Comparison of ENCODE assay signal across 7 cellular contexts in the genomic region with DNA sequence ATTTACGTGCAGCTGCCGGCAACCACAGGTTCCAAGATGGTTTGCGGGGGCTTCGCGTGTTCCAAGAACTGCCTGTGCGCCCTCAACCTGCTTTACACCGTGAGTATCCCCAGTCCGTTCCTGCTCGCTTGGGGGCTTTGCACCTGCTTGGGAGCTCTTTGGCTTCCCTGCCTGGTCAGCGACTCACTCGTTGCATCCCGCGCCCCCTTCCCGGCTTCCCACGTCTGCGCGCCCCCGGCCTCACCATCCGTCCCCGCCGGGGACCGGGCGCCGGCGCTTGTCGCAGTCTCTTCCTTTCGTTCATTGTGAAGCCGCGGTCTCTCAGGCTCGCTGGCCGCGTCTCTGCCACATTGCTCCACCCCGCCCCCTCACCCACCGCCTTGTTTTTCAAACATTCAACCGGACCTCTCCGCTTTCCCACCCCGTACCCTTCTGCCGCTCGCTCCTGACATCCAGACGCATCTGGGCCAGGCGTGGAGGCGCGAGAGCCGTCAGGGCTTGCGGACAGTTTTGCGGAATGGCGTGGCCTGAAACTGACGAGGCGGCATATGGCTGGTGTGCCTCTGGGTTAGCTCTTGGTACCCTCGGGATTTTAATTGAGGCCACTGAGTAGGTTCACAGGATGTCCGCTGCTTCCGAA. TPM values are rescaled to one million over a fixed set of nuclear protein-coding genes. Genes with fewer than 3 reads are reported as not detected.
DNase-seq lines count a peak whose midpoint lies in the region; TF ChIP-seq lines count a peak whose summit lies in the region.

No MANE protein-coding gene starts in this region.

- H3K4me3 ChIP-seq in adrenal gland (peak overlapping the region; percentile 48 to 84 (median 64)), hepatocyte (peak overlapping the region; percentile 89), rectal smooth muscle tissue (ENCODE audit: low read length) (peak overlapping the region; percentile 78)

- no peak for TF ChIP-seq CTCF in HFFc6 (IDR thresholded peaks at IDR 0.05)
- no peak for TF ChIP-seq CTCF in adrenal gland (IDR thresholded peaks at IDR 0.05)
- no peak for TF ChIP-seq CTCF in hepatocyte (IDR thresholded peaks at IDR 0.05; ENCODE audit: poor library complexity)

- H3K4me2 ChIP-seq in hepatocyte = peak overlapping the region; percentile 83

- intact Hi-C loops in adrenal gland (cut with DNase I) = no loop called here

- peaks cover 40% of the 10 kb centered on the region for H3K4me1 Mint-ChIP-seq in HFFc6 (ENCODE audit: low read depth)

- H3K27ac Mint-ChIP-seq in HFFc6 = peak overlapping the region; percentile 5; the same call in 1 of the 2 replicates

- H3K36me3 ChIP-seq in adrenal gland (replicated peaks in 1 of 2) (no peaks in the 10 kb centered on the region), hepatocyte (replicated peaks; ENCODE audit: insufficient read depth, low read depth) (no peaks in the 10 kb centered on the region), rectal smooth muscle tissue (ENCODE audit: control insufficient read depth, insufficient read depth, low read length) (no peaks in the 10 kb centered on the region)

- peak overlapping the region; percentile 87 for H3K4me3 Mint-ChIP-seq in HFFc6

- peak; percentile 43 for DNase-seq in ELR (ENCODE audit: low read depth)
- no peak for DNase-seq in HFFc6
- DNase-seq in NCI-H510A treated with DMSO at 0.1 percent for 48 hours (lab: John Stamatoyannopoulos, UW) = peak; percentile 48
- peak; percentile 35 to 70 (median 57) for DNase-seq in adrenal gland
- peak; percentile 66 for DNase-seq in hepatocyte (ENCODE audit: low spot score)
- no peak for DNase-seq in NOMO-1 treated with dmso at 0.1 percent for 144 hours (lab: John Stamatoyannopoulos, UW; ENCODE audit: unreplicated experiment)

- H3K36me3 Mint-ChIP-seq in HFFc6 (ENCODE audit: low read depth) = no peaks in the 10 kb centered on the region

- H3K9me2 ChIP-seq in hepatocyte (replicated peaks; ENCODE audit: insufficient read depth) = no peaks in the 10 kb centered on the region

- H3K27me3 Mint-ChIP-seq in HFFc6 (ENCODE audit: insufficient read depth) = no peaks in the 10 kb centered on the region; the same call in 1 of the 2 replicates

- H3K9ac ChIP-seq in rectal smooth muscle tissue (ENCODE audit: low read length) = no peak overlapping the region

- H3K9me3 Mint-ChIP-seq in HFFc6 = no peaks in the 10 kb centered on the region

- no peak for TF ChIP-seq POLR2A in adrenal gland (IDR thresholded peaks at IDR 0.05)

- no peaks in the 10 kb centered on the region for H3K27me3 ChIP-seq in adrenal gland
- H3K27me3 ChIP-seq in hepatocyte = no peaks in the 10 kb centered on the region
- H3K27me3 ChIP-seq in rectal smooth muscle tissue (ENCODE audit: control insufficient read depth, insufficient read depth, low read length) = peaks cover 2% of the 10 kb centered on the region

- H3K27ac ChIP-seq in adrenal gland (peak overlapping the region; percentile 13 to 80 (median 65)), hepatocyte (peak overlapping the region; percentile 83), rectal smooth muscle tissue (ENCODE audit: low read depth, low read length) (no peak overlapping the region)

- peak overlapping the region; percentile 76 for H2AFZ ChIP-seq in hepatocyte

- H3K4me1 ChIP-seq in adrenal gland (replicated peaks in 1 of 2) (peaks cover 0 to 6% of the 10 kb centered on the region in 2 donors), hepatocyte (ENCODE audit: insufficient read depth) (no peaks in the 10 kb centered on the region), rectal smooth muscle tissue (ENCODE audit: control insufficient read depth, insufficient read depth, low read length) (no peaks in the 10 kb centered on the region)

- H3K9me3 ChIP-seq in adrenal gland (replicated peaks in 1 of 3) = no peaks in the 10 kb centered on the region
- H3K9me3 ChIP-seq in hepatocyte (ENCODE audit: low read depth) = no peaks in the 10 kb centered on the region

- H4K20me1 ChIP-seq in hepatocyte (ENCODE audit: insufficient read depth, poor library complexity, severe bottlenecking) = no peaks in the 10 kb centered on the region

- peaks cover 49% of the 10 kb centered on the region for H3K79me2 ChIP-seq in hepatocyte

- 2 to 4% (median 2%) methylated on average over 25 to 52 of the region's 52 CpGs for WGBS in adrenal gland, 4 donors
- under 1% methylated on average over 48 of the region's 52 CpGs for WGBS in hepatocyte (ENCODE audit: low lambda C conversion rate, missing lambda C conversion rate)

RNA-seq across cellular contexts. Expression of gene TSPAN13, which starts 0.5 kb away (rescaled TPM):
- 10 to 100 TPM; 19.5 to 60.9 (median 23.4) TPM for total RNA-seq in HFFc6 (2021; fragmentation: NEBNext Ultra II Directional; extraction: Animal tissue kit (Norgen Biotek cat#: 25700))
- total RNA-seq in adrenal gland (100 to 1,000 TPM in 1 of 8 donors, 10 to 100 TPM in 7; 19.3 to 119 (median 45.3) TPM), hepatocyte (173 and 196 TPM in 2 replicates)
- polyA plus RNA-seq in adrenal gland (10 to 100 TPM; 53.6 to 71.4 (median 68.2) TPM), hepatocyte (157 and 164 TPM in 2 replicates)

RNA-seq across cellular contexts. Expression of gene AGR2, which starts 50.7 kb away (rescaled TPM):
- not detected for total RNA-seq in HFFc6 (2021; fragmentation: NEBNext Ultra II Directional; extraction: Animal tissue kit (Norgen Biotek cat#: 25700))
- total RNA-seq in adrenal gland (1 to 10 TPM in 2 of 8 donors, not detected in 6; 1.3 to 1.4 TPM), hepatocyte (117 and 178 TPM in 2 replicates)
- polyA plus RNA-seq in adrenal gland (under 1 TPM in 2 of 3 donors, not detected in 1; 0.13 to 0.56 TPM), hepatocyte (173 and 183 TPM in 2 replicates)

Comparison
In these comparisons a context has a peak if more than half of its experiments do, and no peak if none do; other contexts are left out.
1. DNase-seq: peak in ELR (single experiment), NCI-H510A treated with DMSO at 0.1 percent for 48 hours (single experiment), adrenal gland (7 of 7) and hepatocyte (single experiment); none in HFFc6 (single experiment) and NOMO-1 treated with dmso at 0.1 percent for 144 hours (single experiment).
2. RNA of gene AGR2, which starts 50.7 kb away (total RNA-seq): 117 to 178 TPM in hepatocyte; not detected in HFFc6 and 1.3 to 1.4 TPM in adrenal gland; every median in the first group is over 10 times any median in the second.
3. Peak in every context shown above with its lines, with median percentiles within 50 percentile points of each other: H3K4me3 ChIP-seq.